ENCODE assay signal across 8 cellular contexts in the genomic region with DNA sequence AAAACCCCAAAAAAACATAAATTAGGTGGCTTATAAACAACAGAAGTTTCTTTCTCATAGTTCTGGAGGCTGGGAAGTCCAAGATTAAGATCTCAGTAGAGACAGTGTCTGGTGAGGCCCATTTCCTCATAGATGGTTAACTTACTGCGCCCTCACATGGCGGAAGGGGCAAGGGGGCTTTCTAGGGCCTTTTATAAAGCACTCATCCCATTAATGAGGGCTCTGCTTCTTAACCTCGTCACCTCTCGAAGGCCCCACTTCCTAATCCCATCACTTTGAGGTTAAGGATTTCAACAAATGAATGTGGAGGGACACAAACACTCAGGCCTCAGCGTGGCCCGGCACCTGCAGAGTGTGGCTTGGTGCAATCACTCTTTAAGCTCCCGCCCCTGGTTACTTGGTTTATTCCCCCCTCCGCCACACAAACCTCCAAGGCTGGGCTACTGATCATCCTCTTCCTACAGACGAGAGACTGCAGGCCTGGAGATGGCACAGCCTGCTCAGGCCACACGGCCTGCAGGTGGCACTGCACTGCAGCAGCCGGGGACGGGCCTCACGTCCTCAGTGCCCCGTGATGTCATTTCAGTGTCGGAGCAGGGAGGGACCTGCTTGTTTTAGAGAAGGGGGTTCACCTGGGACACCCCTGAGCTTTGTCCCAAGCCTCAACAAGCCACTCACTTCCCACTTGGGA.
DNase-seq lines count a peak whose midpoint lies in the region; ATAC-seq and TF ChIP-seq lines count a peak whose summit lies in the region.
"Not testable (repeated sequence)": the region's sequence is repeated elsewhere in the genome, so short reads cannot be mapped to it uniquely, and the experiment has no call there.

No MANE protein-coding gene starts in this region.

- not testable (repeated sequence) for H3K4me1 ChIP-seq in Panc1 (ENCODE audit: control insufficient read depth, insufficient read depth, low read length); endodermal cell (ENCODE audit: control insufficient read depth, insufficient read depth, low read length); psoas muscle; upper lobe of left lung

- not testable (repeated sequence) for H3K9me3 Mint-ChIP-seq in activated T-cell treated with anti-CD3 and anti-CD28 coated beads, Interleukin-2, amount 50 U/mL, for 4 hours
- peaks cover 15% of the 10 kb centered on the region for H3K9me3 Mint-ChIP-seq in endodermal cell

- H3K36me3 ChIP-seq in MG63; Panc1 (ENCODE audit: control insufficient read depth, insufficient read depth, low read length); endodermal cell (ENCODE audit: control insufficient read depth, insufficient read depth, low read length); psoas muscle (ENCODE audit: insufficient read depth in 1 of 2, low read depth in 1 of 2); upper lobe of left lung: not testable (repeated sequence)

- not testable (repeated sequence) for H3K4me3 Mint-ChIP-seq in activated T-cell treated with anti-CD3 and anti-CD28 coated beads, Interleukin-2, amount 50 U/mL, for 4 hours; endodermal cell

- not testable (repeated sequence) for H3K4me1 Mint-ChIP-seq in activated T-cell treated with anti-CD3 and anti-CD28 coated beads, Interleukin-2, amount 50 U/mL, for 4 hours (ENCODE audit: low read depth); endodermal cell

- not testable (repeated sequence) for TF ChIP-seq EP300 in upper lobe of left lung (IDR thresholded peaks at IDR 0.05)

- not testable (repeated sequence) for H3K27ac Mint-ChIP-seq in endodermal cell

- not testable (repeated sequence) for H3K27me3 ChIP-seq in MG63; Panc1 (ENCODE audit: control insufficient read depth, insufficient read depth, low read length); endodermal cell (ENCODE audit: control insufficient read depth, insufficient read depth, low read length, poor library complexity, severe bottlenecking); psoas muscle (ENCODE audit: insufficient read depth in 3 of 3, low read length in 2 of 3); upper lobe of left lung

- CTCF ChIA-PET in Panc1 (lab: Charles Lee): not testable (repeated sequence)

- intact Hi-C loops in Panc1 (cut with micrococcal nuclease; ENCODE audit: unreplicated experiment): not testable (repeated sequence)
- intact Hi-C loops in psoas muscle (cut with DNase I): loop anchor here in 1 of 2 donors (1.0 to 10.0 kb wide), 3 partner anchors 243 to 371 kb away; no protein-coding TSS in a partner anchor

- DNase-seq in EH (ENCODE audit: low read depth) (peak; percentile 79), MG63 (peak; percentile 16), Panc1 (ENCODE audit: low read depth, low spot score) (peak; percentile 5), endodermal cell (peak; percentile 87), kidney glomerular epithelial cell (lab: John Stamatoyannopoulos, UW) (peak; percentile 25), psoas muscle (peak; percentile 70 to 84), upper lobe of left lung (peak; percentile 44 to 88)
- not testable (repeated sequence) for DNase-seq in activated T-cell treated with anti-CD3 and anti-CD28 coated beads, Interleukin-2, amount 50 U/mL, for 4 hours

- H3K36me3 Mint-ChIP-seq in activated T-cell treated with anti-CD3 and anti-CD28 coated beads, Interleukin-2, amount 50 U/mL, for 4 hours (ENCODE audit: insufficient read depth); endodermal cell (ENCODE audit: low read depth): not testable (repeated sequence)

- not testable (repeated sequence) for H3K9me3 ChIP-seq in MG63; Panc1 (ENCODE audit: control insufficient read depth, insufficient read depth, low read depth, low read length); endodermal cell (ENCODE audit: control insufficient read depth, low read length); psoas muscle; upper lobe of left lung

- in situ Hi-C loops in Panc1 (cut with HindIII; ENCODE audit: low pct_unique_long_range_greater_than_20kb, low sequenced_read_pairs): not testable (repeated sequence)

- TF ChIP-seq CTCF in Panc1 (IDR thresholded peaks at IDR 0.05) (peak; percentile 73), endodermal cell (conservative IDR thresholded peaks at IDR 0.05) (peak; percentile 84), psoas muscle (IDR thresholded peaks at IDR 0.05) (peak; percentile 78), upper lobe of left lung (IDR thresholded peaks at IDR 0.05) (peak in 5 of 6 experiments; percentile 53 to 72 (median 58))

- ATAC-seq in Panc1 (peak; percentile 98), psoas muscle (peak; percentile 95 to 97 (median 95)), upper lobe of left lung (ENCODE audit: low FRiP score in 2 of 2) (peak; percentile 64 to 92)
- peak; percentile 73 to 82 for ATAC-seq in activated T-cell treated with anti-CD3 and anti-CD28 coated beads, Interleukin-2, amount 50 U/mL, for 4 hours

- not testable (repeated sequence) for H3K9ac ChIP-seq in endodermal cell (ENCODE audit: extremely low read depth, low read length, poor library complexity, severe bottlenecking)

- 78 to 93% methylated on average over 4 to 6 of the region's 15 CpGs for WGBS in endodermal cell (ENCODE audit: insufficient coverage in 1 of 2, insufficient read length in 1 of 2), 2 experiments
- 32 to 66% (median 37%) methylated on average over 7 to 15 of the region's 15 CpGs for WGBS in psoas muscle, 3 donors
- WGBS in upper lobe of left lung, 2 donors: 30 to 55% methylated on average over 8 to 15 of the region's 15 CpGs

- H3K4me3 ChIP-seq in MG63; Panc1 (ENCODE audit: low read depth in 2 of 2, low read length in 2 of 2); endodermal cell (ENCODE audit: low read length); upper lobe of left lung: not testable (repeated sequence)
- peak overlapping the region; percentile 41 for H3K4me3 ChIP-seq in psoas muscle

- POLR2A ChIA-PET in Panc1 (lab: Charles Lee): not testable (repeated sequence)

- H3K27ac ChIP-seq in Panc1 (ENCODE audit: low read length): not testable (repeated sequence)
- H3K27ac ChIP-seq in endodermal cell (ENCODE audit: low read depth, low read length) (peak overlapping the region; percentile 83), psoas muscle (peak overlapping the region; percentile 88), upper lobe of left lung (peak overlapping the region in 1 of 4 donors; percentile 1)

- TF ChIP-seq POLR2A in upper lobe of left lung (IDR thresholded peaks at IDR 0.05): not testable (repeated sequence)

- BruUV-seq in Panc1 (replicated peaks; lab: Mats Ljungman, UMichigan): not testable (repeated sequence)

- H3K27me3 Mint-ChIP-seq in activated T-cell treated with anti-CD3 and anti-CD28 coated beads, Interleukin-2, amount 50 U/mL, for 4 hours (ENCODE audit: low read depth); endodermal cell (ENCODE audit: insufficient read depth): not testable (repeated sequence)
